12 cellular contexts compared by ENCODE assay signal in the genomic region with DNA sequence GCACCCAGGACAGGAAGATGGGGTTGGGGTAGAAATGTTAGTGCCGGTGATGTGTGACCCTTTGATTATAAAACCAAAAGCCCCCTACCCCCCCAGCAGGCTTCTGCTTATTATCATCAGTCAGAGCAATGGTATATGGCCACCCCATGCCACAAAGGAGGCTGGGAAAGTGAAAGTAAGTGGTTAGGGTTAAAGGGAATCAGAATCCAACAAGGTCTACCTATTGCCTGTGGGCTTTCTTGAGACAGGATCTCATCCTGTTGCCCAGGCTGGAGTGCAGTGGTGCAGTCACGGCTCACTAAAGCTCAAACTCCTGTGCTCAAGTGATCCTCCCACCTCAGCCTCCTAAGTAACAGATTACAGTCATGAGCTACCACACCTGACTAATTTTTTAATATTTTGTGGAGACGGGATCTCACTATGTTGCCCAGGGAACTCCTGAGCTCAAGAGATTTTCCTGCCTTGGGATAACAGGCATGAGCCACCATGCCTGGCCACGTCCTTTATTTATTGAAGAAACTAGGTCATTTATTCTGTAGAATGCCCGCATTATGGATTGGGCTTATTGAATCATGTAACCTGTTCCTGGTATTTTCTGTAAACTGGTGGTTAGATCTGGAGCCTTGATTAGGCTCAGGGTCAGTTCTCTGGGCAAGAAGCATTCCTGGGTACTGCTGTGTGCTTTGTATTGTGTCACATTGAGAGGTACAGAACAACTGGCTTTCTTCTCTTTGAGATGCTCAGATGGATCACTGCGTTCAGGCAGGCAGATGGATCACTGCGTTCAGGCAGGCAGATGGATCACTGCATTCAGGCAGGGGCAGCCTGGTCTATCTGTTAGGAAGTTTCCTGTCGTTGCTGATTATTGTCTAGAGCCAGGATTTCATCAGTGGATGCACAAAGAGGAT. TPM values are rescaled to one million over a fixed set of nuclear protein-coding genes. Genes with fewer than 3 reads are reported as not detected.
DNase-seq lines count a peak whose midpoint lies in the region; ATAC-seq and TF ChIP-seq lines count a peak whose summit lies in the region.
"Had no signal": no experiment of that assay in that cellular context is flagged by ENCODE, and none has a peak within 500 bp of the region (broad histone marks: within the 10 kb centered on the region; RNA-seq: fewer than 3 reads in every experiment).

No MANE protein-coding gene starts in this region.

- H3K4me1 Mint-ChIP-seq in chondrocyte (ENCODE audit: low read depth) (peaks cover 34% of the 10 kb centered on the region), neural crest cell (peaks cover 41% of the 10 kb centered on the region)

- no peak overlapping the region for H3K4me3 Mint-ChIP-seq in chondrocyte (ENCODE audit: unreplicated experiment)
- H3K4me3 Mint-ChIP-seq in neural crest cell, result no peak overlapping the region
- H3K4me3 Mint-ChIP-seq: T-helper 17 cell had no signal

- intact Hi-C loops in heart right ventricle (cut with DNase I), result no loop called here
- intact Hi-C loops in cardiac septum (cut with DNase I), result no loop called here
- intact Hi-C loops in aorta (cut with DNase I), result loop anchor here in 1 of 2 donors (5.0 kb wide), 1 partner anchor 158 kb away; no protein-coding TSS in a partner anchor
- intact Hi-C loops in lower leg skin (cut with DNase I; ENCODE audit: low total_unique reads), result no loop called here

- H3K27me3 Mint-ChIP-seq in chondrocyte (ENCODE audit: low read depth), result no peaks in the 10 kb centered on the region
- H3K27me3 Mint-ChIP-seq in neural crest cell (ENCODE audit: low read depth), result no peaks in the 10 kb centered on the region
- H3K27me3 Mint-ChIP-seq: T-helper 17 cell had no signal

- no peak for ATAC-seq in heart right ventricle
- no peak for ATAC-seq in aorta (ENCODE audit: low FRiP score)
- ATAC-seq: T-helper 17 cell had no signal

- peaks cover 35 to 97% (median 78%) of the 10 kb centered on the region in 9 donors for H3K4me1 ChIP-seq in heart right ventricle
- H3K4me1 ChIP-seq in aorta (ENCODE audit: control insufficient read depth in 1 of 2, insufficient read depth in 2 of 2, low read length in 2 of 2), result peaks cover 0 to 3% of the 10 kb centered on the region in 2 donors

- H3K27ac Mint-ChIP-seq in chondrocyte (ENCODE audit: unreplicated experiment) (peak overlapping the region; percentile 42), neural crest cell (ENCODE audit: unreplicated experiment) (peak overlapping the region; percentile 70)
- H3K27ac Mint-ChIP-seq: T-helper 17 cell had no signal

- no peak for DNase-seq in heart right ventricle
- no peak for DNase-seq in cardiac septum (ENCODE audit: low spot score)
- DNase-seq in chondrocyte (ENCODE audit: low spot score), result no peak
- DNase-seq in neural crest cell (ENCODE audit: low read depth, low spot score), result no peak
- no peak for DNase-seq in aorta
- DNase-seq in hepatic stellate cell (ENCODE audit: low spot score), result no peak
- no peak for DNase-seq in MG63
- DNase-seq in lower leg skin (ENCODE audit: low spot score in 2 of 2), result no peak
- DNase-seq: NCI-H1930; NK-92 treated with Interleukin-12 subunit alpha and Interleukin-12 subunit beta, amount 100 ng/mL, for 24 hours; stimulated activated CD4-positive, alpha-beta T cell treated with anti-CD3 and anti-CD28 coated beads, Interleukin-4, amount 100 ng/mL, for 24 hours; T-helper 17 cell had no signal

- H3K4me3 ChIP-seq in heart right ventricle, result no peak overlapping the region
- no peak overlapping the region for H3K4me3 ChIP-seq in aorta (ENCODE audit: low read length in 2 of 2)
- H3K4me3 ChIP-seq in MG63, result no peak overlapping the region
- H3K4me3 ChIP-seq in lower leg skin (ENCODE audit: low read depth, poor library complexity, severe bottlenecking), result no peak overlapping the region

- H3K36me3 ChIP-seq in heart right ventricle (no peaks in the 10 kb centered on the region), aorta (ENCODE audit: control insufficient read depth in 1 of 2, insufficient read depth in 2 of 2, low read length in 1 of 2) (peaks cover 0 to 1% of the 10 kb centered on the region in 2 donors), MG63 (peaks cover 44% of the 10 kb centered on the region)

- no peak for TF ChIP-seq POLR2A in lower leg skin (IDR thresholded peaks at IDR 0.05)

- H3K9me3 ChIP-seq in heart right ventricle (no peaks in the 10 kb centered on the region), aorta (ENCODE audit: control insufficient read depth, low read length) (no peaks in the 10 kb centered on the region), MG63 (no peaks in the 10 kb centered on the region)

- peak overlapping the region in 8 of 10 donors; percentile 19 to 97 (median 95) for H3K27ac ChIP-seq in heart right ventricle
- H3K27ac ChIP-seq in aorta (ENCODE audit: low read depth in 1 of 2, low read length in 2 of 2), result peak overlapping the region; percentile 18 to 62

- no peaks in the 10 kb centered on the region for H3K27me3 ChIP-seq in heart right ventricle
- H3K27me3 ChIP-seq in aorta (ENCODE audit: control insufficient read depth in 1 of 2, insufficient read depth in 2 of 2, low read length in 1 of 2), result no peaks in the 10 kb centered on the region
- H3K27me3 ChIP-seq in MG63, result no peaks in the 10 kb centered on the region

- no peaks in the 10 kb centered on the region for H3K9me3 Mint-ChIP-seq in chondrocyte (ENCODE audit: low read depth)
- H3K9me3 Mint-ChIP-seq in neural crest cell, result no peaks in the 10 kb centered on the region

- TF ChIP-seq CTCF in heart right ventricle (IDR thresholded peaks at IDR 0.05) (no peak), chondrocyte (IDR thresholded peaks at IDR 0.05) (no peak), neural crest cell (conservative IDR thresholded peaks at IDR 0.05) (no peak), lower leg skin (IDR thresholded peaks at IDR 0.05) (no peak)

- 64 to 70% methylated on average over 8 of the region's 8 CpGs for WGBS in heart right ventricle, 2 donors
- 67 to 74% methylated on average over 8 of the region's 8 CpGs for WGBS in aorta, 2 donors
- 68 to 77% methylated on average over 8 of the region's 8 CpGs for WGBS in lower leg skin, 2 donors

- no peaks in the 10 kb centered on the region for H3K36me3 Mint-ChIP-seq in chondrocyte (ENCODE audit: low read depth)
- H3K36me3 Mint-ChIP-seq in neural crest cell (ENCODE audit: low read depth), result no peaks in the 10 kb centered on the region

RNA-seq across cellular contexts. Expression of a gene that starts 41.6 kb away (rescaled TPM):
- total RNA-seq in heart right ventricle (10 to 100 TPM; 60.3 to 91.9 (median 74.2) TPM), cardiac septum (76.9 TPM), chondrocyte (141 to 154 TPM (median 148 TPM) in 3 replicates), neural crest cell (106 and 108 TPM in 2 replicates), aorta (100 to 1,000 TPM; 135 to 170 TPM), lower leg skin (100 to 1,000 TPM in 1 of 4 donors, 10 to 100 TPM in 3; 62.9 to 114 (median 82.6) TPM)
- polyA plus RNA-seq in heart right ventricle (10 to 100 TPM; 48.0 to 64.9 TPM), aorta (100 to 1,000 TPM; 122 to 125 TPM)
- total RNA-seq in MG63 (2014; rRNA removed; shearing (Covaris generic); ENCODE audit: low replicate concordance), result 65.6 and 98.8 TPM in 2 replicates
